ENCODE assay signal across 16 cellular contexts in genomic region chr10:29519670-29520069, GRCh38.
DNase-seq lines count a peak whose midpoint lies in the region; ATAC-seq and TF ChIP-seq lines count a peak whose summit lies in the region.
"Had no signal": no experiment of that assay in that cellular context is flagged by ENCODE, and none has a peak within 500 bp of the region (broad histone marks: within the 10 kb centered on the region; RNA-seq: fewer than 3 reads in every experiment).

No MANE protein-coding gene starts in this region.

- peaks cover 66% of the 10 kb centered on the region for H3K36me3 Mint-ChIP-seq in nephron (ENCODE audit: low read depth)

- no peaks in the 10 kb centered on the region for H3K9me3 Mint-ChIP-seq in nephron
- H3K9me3 Mint-ChIP-seq: CD4-positive, alpha-beta memory T cell had no signal

- intact Hi-C loops in left ventricle myocardium inferior (cut with micrococcal nuclease): no loop called here
- intact Hi-C loops in left ventricle myocardium superior (cut with micrococcal nuclease): no loop called here
- intact Hi-C loops in esophagus muscularis mucosa (cut with DNase I): no loop called here
- intact Hi-C loops in transverse colon (cut with DNase I; ENCODE audit: low total_unique reads): no loop called here

- peaks cover 29% of the 10 kb centered on the region for H3K4me1 Mint-ChIP-seq in nephron
- H3K4me1 Mint-ChIP-seq: B cell had no signal

- H3K4me1 ChIP-seq in left ventricle myocardium inferior (peaks cover 41% of the 10 kb centered on the region), esophagus muscularis mucosa (peaks cover 5 to 85% (median 80%) of the 10 kb centered on the region in 4 donors), transverse colon (peaks cover 0 to 37% (median 14%) of the 10 kb centered on the region in 4 donors)
- H3K4me1 ChIP-seq: HAP-1 had no signal

- H3K4me3 ChIP-seq in left ventricle myocardium inferior (no peak overlapping the region), esophagus muscularis mucosa (no peak overlapping the region), transverse colon (no peak overlapping the region)
- H3K4me3 ChIP-seq: HAP-1 had no signal

- H3K27ac Mint-ChIP-seq in nephron: peak overlapping the region; percentile 16 to 71 (median 49)
- H3K27ac Mint-ChIP-seq: B cell; CD4-positive, alpha-beta memory T cell had no signal

- no peaks in the 10 kb centered on the region for H3K27me3 ChIP-seq in left ventricle myocardium inferior (ENCODE audit: low read depth)
- H3K27me3 ChIP-seq in esophagus muscularis mucosa: no peaks in the 10 kb centered on the region
- H3K27me3 ChIP-seq in transverse colon: no peaks in the 10 kb centered on the region

- H3K36me3 ChIP-seq in left ventricle myocardium inferior (peaks cover 67% of the 10 kb centered on the region), esophagus muscularis mucosa (peaks cover 55 to 83% (median 64%) of the 10 kb centered on the region in 4 donors), transverse colon (peaks cover 0 to 34% (median 17%) of the 10 kb centered on the region in 4 donors)
- H3K36me3 ChIP-seq: HAP-1 had no signal

- 86% methylated on average over 3 of the region's 3 CpGs for WGBS in esophagus muscularis mucosa
- 30 to 43% methylated on average over 3 of the region's 3 CpGs for WGBS in transverse colon (ENCODE audit: low coverage in 1 of 2), 2 donors

- no peaks in the 10 kb centered on the region for H3K27me3 Mint-ChIP-seq in nephron (ENCODE audit: low read depth)
- H3K27me3 Mint-ChIP-seq: B cell; CD4-positive, alpha-beta memory T cell had no signal

- TF ChIP-seq EP300 in esophagus muscularis mucosa (IDR thresholded peaks at IDR 0.05) (no peak), transverse colon (IDR thresholded peaks at IDR 0.05; ENCODE audit: low read depth) (no peak)

- DNase-seq in left ventricle myocardium inferior (no peak), left ventricle myocardium superior (no peak), esophagus muscularis mucosa (ENCODE audit: extremely low spot score) (no peak), transverse colon (no peak), nucleus accumbens (lab: John Stamatoyannopoulos, UW) (no peak)
- no peak for DNase-seq in stimulated activated CD8-positive, alpha-beta memory T cell treated with anti-CD3 and anti-CD28 coated beads, Interleukin-4, amount 100 ng/mL, for 48 hours
- DNase-seq: C1 segment of cervical spinal cord; CD4-positive, alpha-beta memory T cell; DND-41; GDM1; IMR-90 had no signal

- H3K9me3 ChIP-seq in left ventricle myocardium inferior (replicated peaks) (no peaks in the 10 kb centered on the region), esophagus muscularis mucosa (no peaks in the 10 kb centered on the region), transverse colon (no peaks in the 10 kb centered on the region)
- H3K9me3 ChIP-seq: HAP-1 had no signal

- TF ChIP-seq CTCF in left ventricle myocardium inferior (IDR thresholded peaks at IDR 0.05; ENCODE audit: borderline replicate concordance) (no peak), esophagus muscularis mucosa (IDR thresholded peaks at IDR 0.05) (no peak), nephron (IDR thresholded peaks at IDR 0.05; ENCODE audit: unreplicated experiment in 3 of 3) (no peak), transverse colon (IDR thresholded peaks at IDR 0.05) (peak in 4 of 5 experiments; percentile 10 to 41 (median 22))

- H3K4me3 Mint-ChIP-seq in nephron: peak overlapping the region in 1 of 3 experiments; percentile 17
- H3K4me3 Mint-ChIP-seq: B cell; CD4-positive, alpha-beta memory T cell had no signal

- in situ Hi-C loops in transverse colon (cut with MboI; ENCODE audit: low pct_ligation_motif_present in 1 of 4, low pct_unique_long_range_greater_than_20kb in 1 of 4, low sequenced_read_pairs in 3 of 4): loop anchor here in 3 of 4 donors (10.0 to 25.0 kb wide), 3 partner anchors 218 to 1155 kb away; no protein-coding TSS in a partner anchor

- H3K27ac ChIP-seq in left ventricle myocardium inferior (replicated peaks) (peak overlapping the region; percentile 87), esophagus muscularis mucosa (replicated peaks in 1 of 4) (peak overlapping the region; percentile 48 to 82 (median 78)), transverse colon (peak overlapping the region; percentile 19 to 29 (median 25))
- H3K27ac ChIP-seq: HL-60 had no signal

- ATAC-seq in left ventricle myocardium superior: no peak
- ATAC-seq in HG02885 (IDR thresholded peaks at IDR 0.05; ENCODE audit: poor library complexity, unreplicated experiment): no peak

- TF ChIP-seq POLR2A in esophagus muscularis mucosa (IDR thresholded peaks at IDR 0.05; ENCODE audit: low read depth) (no peak), transverse colon (IDR thresholded peaks at IDR 0.05) (no peak)

Comparison
In these comparisons a context has a peak if more than half of its experiments do, and no peak if none do; other contexts are left out.
1. H3K27ac ChIP-seq: peak in every context shown above with its lines; median percentile 87 in left ventricle myocardium inferior; 78 in esophagus muscularis mucosa; 25 in transverse colon.
2. CTCF ChIP-seq: peak in transverse colon (4 of 5); none in left ventricle myocardium inferior (single experiment), esophagus muscularis mucosa (0 of 3) and nephron (0 of 3).